ENCODE assay signal across 14 cellular contexts in the genomic region with DNA sequence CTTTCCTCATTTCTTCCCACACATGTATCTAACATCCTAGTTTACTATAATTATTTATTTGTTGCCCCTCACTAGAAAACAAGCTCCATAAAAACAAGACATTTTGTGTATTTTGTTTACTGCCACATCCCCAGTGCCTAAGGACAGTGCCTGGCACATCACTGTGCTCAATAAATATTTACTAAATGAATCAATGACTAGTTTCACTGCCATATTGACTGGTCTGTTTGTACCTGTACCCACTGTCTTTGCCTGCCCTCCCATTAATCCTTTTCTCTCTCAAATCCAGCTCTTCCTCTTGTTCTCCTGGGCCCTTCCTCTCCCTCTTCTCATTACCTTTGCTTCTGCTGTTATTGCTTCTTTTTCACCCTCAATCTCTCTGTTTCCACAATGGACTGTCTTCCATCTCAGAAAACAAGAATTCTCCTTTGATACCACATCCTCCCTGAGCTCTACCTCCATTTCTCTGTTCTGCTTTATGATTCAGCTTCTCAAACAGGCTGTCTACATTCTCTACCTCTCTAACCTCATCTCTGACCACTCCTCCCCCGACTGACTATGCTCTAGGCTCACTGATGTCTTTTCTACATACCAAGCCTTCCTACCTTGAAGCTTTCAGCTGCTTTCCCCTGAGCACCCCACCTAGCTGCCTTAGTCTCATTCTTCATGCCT. TPM values are rescaled to one million over a fixed set of nuclear protein-coding genes. Genes with fewer than 3 reads are reported as not detected.
DNase-seq lines count a peak whose midpoint lies in the region; ATAC-seq, FAIRE-seq and TF ChIP-seq lines count a peak whose summit lies in the region.
"Had no signal": no experiment of that assay in that cellular context is flagged by ENCODE, and none has a peak within 500 bp of the region (broad histone marks: within the 10 kb centered on the region; RNA-seq: fewer than 3 reads in every experiment).

No MANE protein-coding gene starts in this region.

- H3K9ac ChIP-seq in K562 (ENCODE audit: insufficient read depth in 1 of 2, low read depth in 2 of 2, low read length in 2 of 2): no peak overlapping the region

- H2AFZ ChIP-seq in K562 (ENCODE audit: low read depth, low read length): no peak overlapping the region

- TF ChIP-seq POLR2A in K562 (conservative IDR thresholded peaks at IDR 0.05): no peak

- H3K27ac ChIP-seq in K562 (ENCODE audit: extremely low read depth, low read depth, low read length): no peak overlapping the region

- no peak for DNase-seq in K562 (ENCODE audit: extremely low read depth in 1 of 4, low spot score in 3 of 4)
- DNase-seq in epidermal melanocyte (ENCODE audit: insufficient read length, low spot score): no peak
- DNase-seq in T-helper 9 cell: no peak
- no peak for DNase-seq in stimulated activated CD4-positive, alpha-beta T cell treated with anti-CD3 and anti-CD28 coated beads, Interleukin-12 subunit alpha, Interleukin-12 subunit beta, amount 100 ng/mL, for 4 hours
- DNase-seq: activated CD4-positive, alpha-beta T cell treated with anti-CD3 and anti-CD28 coated beads for 4 hours; activated gamma-delta T cell treated with Interleukin-2 at 50 U/mL for 16 hours; caudate nucleus; hippocampal formation; posterior cingulate gyrus; stimulated activated CD4-positive, alpha-beta T cell treated with anti-CD3 and anti-CD28 coated beads, Interleukin-2, amount 100 ng/mL, for 48 hours had no signal

- no peak for TF ChIP-seq CTCF in K562 (IDR thresholded peaks at IDR 0.05 in 2 of 3, conservative IDR thresholded peaks at IDR 0.05 in 1 of 3; ENCODE audit: insufficient read depth in 2 of 3, low read depth in 1 of 3, low read length in 3 of 3)

- no peaks in the 10 kb centered on the region for H3K36me3 ChIP-seq in K562 (ENCODE audit: control insufficient read depth, insufficient read depth, low read length)

- ATAC-seq in GM18861 (IDR thresholded peaks at IDR 0.05; ENCODE audit: unreplicated experiment) (peak; percentile 59), GM21390 (IDR thresholded peaks at IDR 0.05; ENCODE audit: unreplicated experiment) (peak; percentile 85), HG03066 (IDR thresholded peaks at IDR 0.05; ENCODE audit: low read depth, unreplicated experiment) (peak; percentile 77), K562 (no peak), GM19023 (IDR thresholded peaks at IDR 0.05; ENCODE audit: unreplicated experiment) (no peak)

- POLR2A ChIA-PET in K562 (lab: Yijun Ruan, JAX): no interaction called here

- peaks cover 0 to 4% of the 10 kb centered on the region in 2 experiments; a peak in 1 of 5 replicates for H3K27me3 ChIP-seq in K562 (ENCODE audit: control insufficient read depth in 2 of 2, insufficient read depth in 2 of 2, low read length in 2 of 2)

- no peaks in the 10 kb centered on the region for H4K20me1 ChIP-seq in K562 (replicated peaks; ENCODE audit: control insufficient read depth, insufficient read depth, low read length)

- no peaks in the 10 kb centered on the region for H3K9me1 ChIP-seq in K562 (ENCODE audit: control insufficient read depth, insufficient read depth, low read length)

- no peak overlapping the region for H3K4me2 ChIP-seq in K562 (ENCODE audit: insufficient read depth, low read length)

- FAIRE-seq in K562 (lab: Jason Lieb, UNC): no peak

- CTCF ChIA-PET in K562 (lab: Yijun Ruan, JAX; ENCODE audit: low intra/inter-chr PET ratio): interaction anchor here (0.6 kb wide), 1 partner anchor 1246 kb away, joined by 4 read pairs; no protein-coding TSS in a partner anchor

- TF ChIP-seq EP300 in K562 (IDR thresholded peaks at IDR 0.05; ENCODE audit: low read length): no peak

- 0% methylated on average over 1 of the region's 1 CpG for WGBS in K562 (ENCODE audit: insufficient coverage, low coverage, missing lambda C conversion rate)

- no TSS peak for BruUV-seq in K562 (replicated peaks; lab: Mats Ljungman, UMichigan)

- in situ Hi-C loops in K562 (cut with MboI): no loop called here

- H3K9me3 ChIP-seq in K562 (replicated peaks; ENCODE audit: control insufficient read depth, insufficient read depth, low read depth, low read length): no peaks in the 10 kb centered on the region

- H3K4me1 ChIP-seq in K562 (replicated peaks in 1 of 2; ENCODE audit: control insufficient read depth in 2 of 2, insufficient read depth in 2 of 2, low read length in 2 of 2): no peaks in the 10 kb centered on the region

- no peak for TF ChIP-seq RAD21 in K562 (CRISPR knock-in tag; conservative IDR thresholded peaks at IDR 0.05 in 1 of 2, IDR thresholded peaks at IDR 0.05 in 1 of 2)

- H3K79me2 ChIP-seq in K562 (ENCODE audit: control insufficient read depth, insufficient read depth, low read length): no peaks in the 10 kb centered on the region

- no peak overlapping the region for H3K4me3 ChIP-seq in K562

- intact Hi-C loops in K562 (cut with micrococcal nuclease): no loop called here

TF ChIP-seq in K562, 482 proteins besides CTCF, POLR2A, EP300 and RAD21 (continues in another document):
- TF ChIP-seq MCM3 (IDR thresholded peaks at IDR 0.05) (peak; percentile 61; the same call in 1 of the 2 replicates), BRD4 (IDR thresholded peaks at IDR 0.05) (no peak)
- TF ChIP-seq, protein P1, sequence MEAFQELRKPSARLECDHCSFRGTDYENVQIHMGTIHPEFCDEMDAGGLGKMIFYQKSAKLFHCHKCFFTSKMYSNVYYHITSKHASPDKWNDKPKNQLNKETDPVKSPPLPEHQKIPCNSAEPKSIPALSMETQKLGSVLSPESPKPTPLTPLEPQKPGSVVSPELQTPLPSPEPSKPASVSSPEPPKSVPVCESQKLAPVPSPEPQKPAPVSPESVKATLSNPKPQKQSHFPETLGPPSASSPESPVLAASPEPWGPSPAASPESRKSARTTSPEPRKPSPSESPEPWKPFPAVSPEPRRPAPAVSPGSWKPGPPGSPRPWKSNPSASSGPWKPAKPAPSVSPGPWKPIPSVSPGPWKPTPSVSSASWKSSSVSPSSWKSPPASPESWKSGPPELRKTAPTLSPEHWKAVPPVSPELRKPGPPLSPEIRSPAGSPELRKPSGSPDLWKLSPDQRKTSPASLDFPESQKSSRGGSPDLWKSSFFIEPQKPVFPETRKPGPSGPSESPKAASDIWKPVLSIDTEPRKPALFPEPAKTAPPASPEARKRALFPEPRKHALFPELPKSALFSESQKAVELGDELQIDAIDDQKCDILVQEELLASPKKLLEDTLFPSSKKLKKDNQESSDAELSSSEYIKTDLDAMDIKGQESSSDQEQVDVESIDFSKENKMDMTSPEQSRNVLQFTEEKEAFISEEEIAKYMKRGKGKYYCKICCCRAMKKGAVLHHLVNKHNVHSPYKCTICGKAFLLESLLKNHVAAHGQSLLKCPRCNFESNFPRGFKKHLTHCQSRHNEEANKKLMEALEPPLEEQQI (IDR thresholded peaks at IDR 0.05): no peak
- TF ChIP-seq, protein P2, sequence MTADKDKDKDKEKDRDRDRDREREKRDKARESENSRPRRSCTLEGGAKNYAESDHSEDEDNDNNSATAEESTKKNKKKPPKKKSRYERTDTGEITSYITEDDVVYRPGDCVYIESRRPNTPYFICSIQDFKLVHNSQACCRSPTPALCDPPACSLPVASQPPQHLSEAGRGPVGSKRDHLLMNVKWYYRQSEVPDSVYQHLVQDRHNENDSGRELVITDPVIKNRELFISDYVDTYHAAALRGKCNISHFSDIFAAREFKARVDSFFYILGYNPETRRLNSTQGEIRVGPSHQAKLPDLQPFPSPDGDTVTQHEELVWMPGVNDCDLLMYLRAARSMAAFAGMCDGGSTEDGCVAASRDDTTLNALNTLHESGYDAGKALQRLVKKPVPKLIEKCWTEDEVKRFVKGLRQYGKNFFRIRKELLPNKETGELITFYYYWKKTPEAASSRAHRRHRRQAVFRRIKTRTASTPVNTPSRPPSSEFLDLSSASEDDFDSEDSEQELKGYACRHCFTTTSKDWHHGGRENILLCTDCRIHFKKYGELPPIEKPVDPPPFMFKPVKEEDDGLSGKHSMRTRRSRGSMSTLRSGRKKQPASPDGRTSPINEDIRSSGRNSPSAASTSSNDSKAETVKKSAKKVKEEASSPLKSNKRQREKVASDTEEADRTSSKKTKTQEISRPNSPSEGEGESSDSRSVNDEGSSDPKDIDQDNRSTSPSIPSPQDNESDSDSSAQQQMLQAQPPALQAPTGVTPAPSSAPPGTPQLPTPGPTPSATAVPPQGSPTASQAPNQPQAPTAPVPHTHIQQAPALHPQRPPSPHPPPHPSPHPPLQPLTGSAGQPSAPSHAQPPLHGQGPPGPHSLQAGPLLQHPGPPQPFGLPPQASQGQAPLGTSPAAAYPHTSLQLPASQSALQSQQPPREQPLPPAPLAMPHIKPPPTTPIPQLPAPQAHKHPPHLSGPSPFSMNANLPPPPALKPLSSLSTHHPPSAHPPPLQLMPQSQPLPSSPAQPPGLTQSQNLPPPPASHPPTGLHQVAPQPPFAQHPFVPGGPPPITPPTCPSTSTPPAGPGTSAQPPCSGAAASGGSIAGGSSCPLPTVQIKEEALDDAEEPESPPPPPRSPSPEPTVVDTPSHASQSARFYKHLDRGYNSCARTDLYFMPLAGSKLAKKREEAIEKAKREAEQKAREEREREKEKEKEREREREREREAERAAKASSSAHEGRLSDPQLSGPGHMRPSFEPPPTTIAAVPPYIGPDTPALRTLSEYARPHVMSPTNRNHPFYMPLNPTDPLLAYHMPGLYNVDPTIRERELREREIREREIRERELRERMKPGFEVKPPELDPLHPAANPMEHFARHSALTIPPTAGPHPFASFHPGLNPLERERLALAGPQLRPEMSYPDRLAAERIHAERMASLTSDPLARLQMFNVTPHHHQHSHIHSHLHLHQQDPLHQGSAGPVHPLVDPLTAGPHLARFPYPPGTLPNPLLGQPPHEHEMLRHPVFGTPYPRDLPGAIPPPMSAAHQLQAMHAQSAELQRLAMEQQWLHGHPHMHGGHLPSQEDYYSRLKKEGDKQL (CRISPR knock-in tag; IDR thresholded peaks at IDR 0.05; ENCODE audit: borderline replicate concordance): no peak

RNA-seq across cellular contexts. Expression of a gene that starts 8.3 kb away (rescaled TPM):
- 21.5 and 103 TPM in 2 replicates for total RNA-seq in K562 (2011; cell fraction: chromatin; rRNA removed; ENCODE audit: low replicate concordance)
- total RNA-seq in K562 (2011; cell fraction: nucleolus; rRNA removed): 11.5 and 15.9 TPM in 2 replicates
- total RNA-seq in K562 (2011; cell fraction: nucleoplasm; rRNA removed): 46.5 and 77.0 TPM in 2 replicates
- 22.4 and 80.3 TPM in 2 replicates for total RNA-seq in K562 (2014; rRNA removed)
- total RNA-seq in K562 (2014; rRNA removed; fragmentation: Illumina TruSeq; extraction: Trizol): 58.4 and 67.4 TPM in 2 replicates
- 69.1 and 80.4 TPM in 2 replicates for total RNA-seq in K562 (2015; rRNA removed; fragmentation: Illumina TruSeq; extraction: Trizol)
- 29.0 and 30.7 TPM in 2 replicates for total RNA-seq in K562 (2021)
- polyA plus RNA-seq in K562 (2011; rRNA removed): 26.1 and 34.4 TPM in 2 replicates
- 5.4 and 23.7 TPM in 2 replicates for polyA plus RNA-seq in K562 (2011; cell fraction: cytosol; rRNA removed)
- polyA plus RNA-seq in K562 (2011; cell fraction: nucleus; rRNA removed): 24.3 and 24.9 TPM in 2 replicates
- polyA plus RNA-seq in K562 (2012): 22.7 and 30.4 TPM in 2 replicates
- 37.9 and 45.8 TPM in 2 replicates for polyA plus RNA-seq in K562 (2014; fragmentation: Illumina TruSeq; extraction: Trizol)
- polyA plus RNA-seq in K562 (2014; fragmentation: Nextera tagmentation; extraction: Ambion mirVana): 10 to 100 TPM; 38.5 to 39.7 TPM
- polyA plus RNA-seq in K562 (2014; rRNA removed): 27.5 and 37.0 TPM in 2 replicates
- 17.5 and 22.7 TPM in 2 replicates for polyA minus RNA-seq in K562 (2011; rRNA and poly(A)+ RNA removed)
- polyA minus RNA-seq in K562 (2011; cell fraction: cytosol; rRNA and poly(A)+ RNA removed): 12.3 and 13.1 TPM in 2 replicates
- 20.3 and 40.0 TPM in 2 replicates for polyA minus RNA-seq in K562 (2011; cell fraction: nucleus; rRNA and poly(A)+ RNA removed)

Comparison
In these comparisons a context has a peak if more than half of its experiments do, and no peak if none do; other contexts are left out.
1. ATAC-seq: peak in GM18861 (single experiment), GM21390 (single experiment) and HG03066 (single experiment); none in K562 (single experiment) and GM19023 (single experiment).